8 cellular contexts compared by ENCODE assay signal in the genomic region with DNA sequence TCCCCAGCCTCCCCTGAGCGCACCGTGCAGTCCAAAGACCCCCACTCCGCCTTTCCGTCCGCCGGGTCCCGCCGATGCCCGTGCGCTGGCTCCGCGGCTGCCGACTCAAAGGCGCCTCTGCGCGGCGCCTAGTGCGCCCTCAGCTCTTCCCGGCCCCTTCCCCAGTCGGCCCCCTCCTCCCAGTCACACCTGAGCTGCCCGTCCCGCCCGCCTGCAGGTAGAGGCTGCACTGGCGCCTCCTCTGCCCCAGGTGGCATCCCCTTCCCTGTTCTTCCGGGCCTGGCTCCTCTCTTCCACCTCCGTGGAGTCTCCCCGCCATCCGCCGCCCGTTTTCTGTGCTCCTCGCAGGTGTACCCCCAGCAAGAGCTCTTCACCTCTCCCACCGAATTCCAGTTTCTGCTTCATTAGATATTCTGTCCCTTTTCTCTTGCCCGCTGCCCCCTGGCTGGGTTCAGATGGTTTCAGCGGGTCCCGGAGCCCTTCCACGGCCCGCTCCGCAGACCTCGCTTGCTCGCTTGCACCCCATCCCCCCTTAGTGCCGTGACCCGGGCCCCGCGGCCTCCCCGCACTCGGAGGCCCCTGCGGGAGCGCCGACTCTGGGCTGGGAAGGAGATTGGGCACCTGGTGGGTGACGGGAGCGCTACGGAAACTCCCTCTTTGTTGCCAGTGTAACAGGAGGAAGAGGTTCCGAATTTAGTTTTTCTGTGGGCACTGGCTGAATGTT. TPM values are rescaled to one million over a fixed set of nuclear protein-coding genes. Genes with fewer than 3 reads are reported as not detected.
DNase-seq lines count a peak whose midpoint lies in the region; ATAC-seq and TF ChIP-seq lines count a peak whose summit lies in the region.

No MANE protein-coding gene starts in this region.

- H3K9me3 Mint-ChIP-seq in activated naive CD8-positive, alpha-beta T cell treated with anti-CD3 and anti-CD28 coated beads, Interleukin-2, amount 50 U/mL, for 24 hours: no peaks in the 10 kb centered on the region

- no peaks in the 10 kb centered on the region for H3K27me3 ChIP-seq in heart right ventricle
- no peaks in the 10 kb centered on the region for H3K27me3 ChIP-seq in aorta (ENCODE audit: control insufficient read depth in 1 of 2, insufficient read depth in 2 of 2, low read length in 1 of 2)

- H3K9ac ChIP-seq in SK-N-MC (ENCODE audit: insufficient read length): peak overlapping the region; percentile 63

- TF ChIP-seq RAD21 in Ishikawa (IDR thresholded peaks at IDR 0.05; ENCODE audit: low read depth): peak; percentile 31; the same call in 1 of the 2 replicates

- 0 to 1% methylated on average over 50 to 52 of the region's 53 CpGs for WGBS in heart right ventricle, 2 donors
- WGBS in aorta, 2 donors: 0 to 1% methylated on average over 46 to 53 of the region's 53 CpGs

- DNase-seq in COLO829 (ENCODE audit: low spot score) (peak; percentile 28), SK-N-MC (ENCODE audit: low read depth, low spot score) (no peak), heart right ventricle (peak; percentile 34 to 46), posterior cingulate gyrus (peak; percentile 41 to 95 (median 57)), aorta (peak; percentile 67 to 81)
- DNase-seq in activated naive CD8-positive, alpha-beta T cell treated with anti-CD3 and anti-CD28 coated beads, Interleukin-2, amount 50 U/mL, for 24 hours: peak; percentile 38

- TF ChIP-seq CTCF in heart right ventricle (IDR thresholded peaks at IDR 0.05): peak in 1 of 9 donors; percentile 27

- no peak for TF ChIP-seq EP300 in Ishikawa (IDR thresholded peaks at IDR 0.05; ENCODE audit: borderline replicate concordance)

- H3K27ac Mint-ChIP-seq in activated naive CD8-positive, alpha-beta T cell treated with anti-CD3 and anti-CD28 coated beads, Interleukin-2, amount 50 U/mL, for 24 hours: peak overlapping the region; percentile 67

- no peaks in the 10 kb centered on the region for H3K9me3 ChIP-seq in SK-N-MC (ENCODE audit: low read depth, low read length)
- H3K9me3 ChIP-seq in heart right ventricle: peaks cover 0 to 6% (median 0%) of the 10 kb centered on the region in 11 donors
- H3K9me3 ChIP-seq in aorta (ENCODE audit: control insufficient read depth, low read length): no peaks in the 10 kb centered on the region

- peaks cover 21% of the 10 kb centered on the region for H3K4me1 Mint-ChIP-seq in activated naive CD8-positive, alpha-beta T cell treated with anti-CD3 and anti-CD28 coated beads, Interleukin-2, amount 50 U/mL, for 24 hours

- H3K4me1 ChIP-seq in heart right ventricle (peaks cover 0 to 61% (median 38%) of the 10 kb centered on the region in 9 donors), aorta (ENCODE audit: control insufficient read depth in 1 of 2, insufficient read depth in 2 of 2, low read length in 2 of 2) (peaks cover 3 to 4% of the 10 kb centered on the region in 2 donors)

- H3K36me3 ChIP-seq in SK-N-MC (ENCODE audit: insufficient read depth, low read length) (no peaks in the 10 kb centered on the region), heart right ventricle (no peaks in the 10 kb centered on the region), aorta (ENCODE audit: control insufficient read depth in 1 of 2, insufficient read depth in 2 of 2, low read length in 1 of 2) (no peaks in the 10 kb centered on the region)

- H3K4me3 Mint-ChIP-seq in activated naive CD8-positive, alpha-beta T cell treated with anti-CD3 and anti-CD28 coated beads, Interleukin-2, amount 50 U/mL, for 24 hours: peak overlapping the region; percentile 85

- ATAC-seq in GM21390 (IDR thresholded peaks at IDR 0.05; ENCODE audit: unreplicated experiment): peak; percentile 13
- no peak for ATAC-seq in activated naive CD8-positive, alpha-beta T cell treated with anti-CD3 and anti-CD28 coated beads, Interleukin-2, amount 50 U/mL, for 24 hours
- ATAC-seq in heart right ventricle: peak in 7 of 8 donors; percentile 4 to 49 (median 33)
- ATAC-seq in aorta (ENCODE audit: low FRiP score): peak; percentile 13

- intact Hi-C loops in heart right ventricle (cut with DNase I) (loop anchor here in 5 of 10 donors (5.0 to 10.0 kb wide), 8 partner anchors 38 to 380 kb away; partner anchors contain the start of gene ABCA1 (in 4 of the 5)), posterior cingulate gyrus (cut with DNase I) (loop anchor here (2.0 to 10.0 kb wide), 5 partner anchors 42 to 318 kb away; partner anchors contain the start of gene ABCA1), aorta (cut with DNase I) (loop anchor here in 1 of 2 donors (2.0 kb wide), 1 partner anchor 54 kb away; no protein-coding TSS in a partner anchor)

- H3K27ac ChIP-seq in SK-N-MC: no peak overlapping the region
- peak overlapping the region; percentile 67 to 89 (median 80) for H3K27ac ChIP-seq in heart right ventricle
- peak overlapping the region in 1 of 2 donors; percentile 28 for H3K27ac ChIP-seq in aorta (ENCODE audit: low read depth in 1 of 2, low read length in 2 of 2)

- H3K4me3 ChIP-seq in SK-N-MC: peak overlapping the region; percentile 77
- H3K4me3 ChIP-seq in heart right ventricle: peak overlapping the region; percentile 62 to 91 (median 84)
- H3K4me3 ChIP-seq in aorta (ENCODE audit: low read length in 2 of 2): peak overlapping the region; percentile 69 to 89

- H3K27me3 Mint-ChIP-seq in activated naive CD8-positive, alpha-beta T cell treated with anti-CD3 and anti-CD28 coated beads, Interleukin-2, amount 50 U/mL, for 24 hours: peaks cover 14% of the 10 kb centered on the region

- no peaks in the 10 kb centered on the region for H3K36me3 Mint-ChIP-seq in activated naive CD8-positive, alpha-beta T cell treated with anti-CD3 and anti-CD28 coated beads, Interleukin-2, amount 50 U/mL, for 24 hours (ENCODE audit: low read depth)

TF ChIP-seq in Ishikawa, 13 proteins besides CTCF, POLR2A, EP300 and RAD21:
- TF ChIP-seq, protein P1, sequence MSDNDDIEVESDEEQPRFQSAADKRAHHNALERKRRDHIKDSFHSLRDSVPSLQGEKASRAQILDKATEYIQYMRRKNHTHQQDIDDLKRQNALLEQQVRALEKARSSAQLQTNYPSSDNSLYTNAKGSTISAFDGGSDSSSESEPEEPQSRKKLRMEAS (IDR thresholded peaks at IDR 0.05): peak; percentile 15; the same call in 1 of the 2 replicates
- no peak for TF ChIP-seq FOXM1 (IDR thresholded peaks at IDR 0.05; ENCODE audit: borderline replicate concordance, low read depth)
- no peak for TF ChIP-seq CREB1 (IDR thresholded peaks at IDR 0.05; ENCODE audit: low read depth)
- peak; percentile 40; the same call in 1 of the 2 replicates for TF ChIP-seq TAF1 (IDR thresholded peaks at IDR 0.05; ENCODE audit: low read depth)
- TF ChIP-seq NFIC (IDR thresholded peaks at IDR 0.05): no peak
- no peak for TF ChIP-seq EGR1 (IDR thresholded peaks at IDR 0.05)
- peak; percentile 88 for TF ChIP-seq ZBTB7A (IDR thresholded peaks at IDR 0.05; ENCODE audit: low read depth)

RNA-seq across cellular contexts. Expression of gene SLC44A1, which starts 0.7 kb away (rescaled TPM):
- 10 to 100 TPM; 12.6 to 29.0 (median 19.0) TPM for total RNA-seq in heart right ventricle
- polyA plus RNA-seq in heart right ventricle: 10 to 100 TPM in 1 of 2 donors, 1 to 10 TPM in 1; 6.1 to 12.5 TPM
- total RNA-seq in aorta: 10 to 100 TPM; 37.3 to 46.6 TPM
- polyA plus RNA-seq in aorta: 10 to 100 TPM; 11.4 to 23.6 TPM
